Comparison of ENCODE assay signal across 16 cellular contexts in genomic region chr19:48461982-48462655, GRCh38. TPM values are rescaled to one million over a fixed set of nuclear protein-coding genes. Genes with fewer than 3 reads are reported as not detected.
DNase-seq lines count a peak whose midpoint lies in the region; ATAC-seq and TF ChIP-seq lines count a peak whose summit lies in the region.
"Had no signal": no experiment of that assay in that cellular context is flagged by ENCODE, and none has a peak within 500 bp of the region (broad histone marks: within the 10 kb centered on the region; RNA-seq: fewer than 3 reads in every experiment).

No MANE protein-coding gene starts in this region.

- peak overlapping the region; percentile 39 for H3K27ac Mint-ChIP-seq in endodermal cell
- H3K27ac Mint-ChIP-seq in stimulated activated memory B cell treated with anti-CD40 and anti-IgM and Interleukin-4, amounts not matched to agents 10 μg/mL and 1 μg/mL and 100 μg/mL, for 72 hours: no peak overlapping the region
- H3K27ac Mint-ChIP-seq: nephron progenitor cell had no signal

- no peak overlapping the region for H3K4me3 Mint-ChIP-seq in endodermal cell
- H3K4me3 Mint-ChIP-seq in stimulated activated memory B cell treated with anti-CD40 and anti-IgM and Interleukin-4, amounts not matched to agents 10 μg/mL and 1 μg/mL and 100 μg/mL, for 72 hours: no peak overlapping the region
- H3K4me3 Mint-ChIP-seq: nephron progenitor cell had no signal

- peaks cover 16% of the 10 kb centered on the region for H3K27me3 Mint-ChIP-seq in endodermal cell (ENCODE audit: insufficient read depth)
- no peaks in the 10 kb centered on the region for H3K27me3 Mint-ChIP-seq in stimulated activated memory B cell treated with anti-CD40 and anti-IgM and Interleukin-4, amounts not matched to agents 10 μg/mL and 1 μg/mL and 100 μg/mL, for 72 hours

- H3K9ac ChIP-seq in endodermal cell (ENCODE audit: extremely low read depth, low read length, poor library complexity, severe bottlenecking): no peak overlapping the region

- intact Hi-C loops in vagina (cut with DNase I): no loop called here

- H3K4me3 ChIP-seq in endodermal cell (ENCODE audit: low read length): no peak overlapping the region
- H3K4me3 ChIP-seq in vagina: no peak overlapping the region
- H3K4me3 ChIP-seq: body of pancreas, transverse colon had no signal

- in situ Hi-C loops in GM13976 (cut with MboI; ENCODE audit: low sequenced_read_pairs, unreplicated experiment): no loop called here

- DNase-seq in activated T-cell treated with anti-CD3 and anti-CD28 coated beads for 48 hours (ENCODE audit: low read depth) (peak; percentile 24), activated T-cell treated with anti-CD3 and anti-CD28 coated beads for 4 hours (no peak), NAMALWA (ENCODE audit: low spot score) (peak; percentile 45), endodermal cell (peak; percentile 94), GM13976 (ENCODE audit: low spot score) (no peak), HK-2 (ENCODE audit: unreplicated experiment) (no peak), vagina (ENCODE audit: extremely low spot score in 2 of 2) (no peak)
- DNase-seq: body of pancreas, mammary epithelial cell, NCI-H774, nephron progenitor cell, retina, SHP77 treated with DMSO at 0.1 percent for 48 hours, T1000, transverse colon had no signal

- TF ChIP-seq CTCF in endodermal cell (conservative IDR thresholded peaks at IDR 0.05): no peak
- TF ChIP-seq CTCF in GM13976 (IDR thresholded peaks at IDR 0.05; ENCODE audit: borderline replicate concordance, control extremely low read depth, extremely low read depth, insufficient read depth, missing control alignments): no peak
- no peak for TF ChIP-seq CTCF in vagina (IDR thresholded peaks at IDR 0.05)

- WGBS in endodermal cell (ENCODE audit: insufficient coverage in 1 of 2, insufficient read length in 1 of 2), 2 experiments: 94% methylated on average over 52 to 62 of the region's 62 CpGs

- peak; percentile 44 for ATAC-seq in stimulated activated memory B cell treated with anti-CD40 and anti-IgM and Interleukin-4, amounts not matched to agents 10 μg/mL and 1 μg/mL and 100 μg/mL, for 72 hours
- ATAC-seq: body of pancreas had no signal

- H3K36me3 ChIP-seq in endodermal cell (ENCODE audit: control insufficient read depth, insufficient read depth, low read length) (peaks cover 15% of the 10 kb centered on the region), vagina (peaks cover 0 to 10% of the 10 kb centered on the region in 2 donors)
- H3K36me3 ChIP-seq: transverse colon had no signal

- no peaks in the 10 kb centered on the region for H3K9me3 Mint-ChIP-seq in endodermal cell
- H3K9me3 Mint-ChIP-seq in stimulated activated memory B cell treated with anti-CD40 and anti-IgM and Interleukin-4, amounts not matched to agents 10 μg/mL and 1 μg/mL and 100 μg/mL, for 72 hours: no peaks in the 10 kb centered on the region
- H3K9me3 Mint-ChIP-seq: nephron progenitor cell had no signal

- H3K36me3 Mint-ChIP-seq in endodermal cell (ENCODE audit: low read depth): peaks cover 27% of the 10 kb centered on the region
- H3K36me3 Mint-ChIP-seq in stimulated activated memory B cell treated with anti-CD40 and anti-IgM and Interleukin-4, amounts not matched to agents 10 μg/mL and 1 μg/mL and 100 μg/mL, for 72 hours: peaks cover 37% of the 10 kb centered on the region

- no peaks in the 10 kb centered on the region for H3K27me3 ChIP-seq in endodermal cell (ENCODE audit: control insufficient read depth, insufficient read depth, low read length, poor library complexity, severe bottlenecking)
- no peaks in the 10 kb centered on the region for H3K27me3 ChIP-seq in vagina
- H3K27me3 ChIP-seq: body of pancreas, transverse colon had no signal

- H3K4me1 ChIP-seq in endodermal cell (ENCODE audit: control insufficient read depth, insufficient read depth, low read length) (no peaks in the 10 kb centered on the region), vagina (no peaks in the 10 kb centered on the region)
- H3K4me1 ChIP-seq: body of pancreas, transverse colon had no signal

- no peak overlapping the region for H3K27ac ChIP-seq in endodermal cell (ENCODE audit: low read depth, low read length)
- no peak overlapping the region for H3K27ac ChIP-seq in vagina
- H3K27ac ChIP-seq: body of pancreas, transverse colon had no signal

- no peaks in the 10 kb centered on the region for H3K9me3 ChIP-seq in endodermal cell (ENCODE audit: control insufficient read depth, low read length)
- H3K9me3 ChIP-seq in vagina: no peaks in the 10 kb centered on the region
- H3K9me3 ChIP-seq: body of pancreas, transverse colon had no signal

- no peaks in the 10 kb centered on the region for H3K4me1 Mint-ChIP-seq in endodermal cell
- no peaks in the 10 kb centered on the region for H3K4me1 Mint-ChIP-seq in stimulated activated memory B cell treated with anti-CD40 and anti-IgM and Interleukin-4, amounts not matched to agents 10 μg/mL and 1 μg/mL and 100 μg/mL, for 72 hours

- no peak for TF ChIP-seq POLR2A in vagina (IDR thresholded peaks at IDR 0.05)

RNA-seq across cellular contexts. Expression of gene KCNJ14, which starts 6.7 kb away (rescaled TPM):
- total RNA-seq in endodermal cell (1 to 10 TPM in 1 of 2 donors, under 1 TPM in 1; 0.73 to 1.1 TPM), vagina (3.7 TPM)
- polyA plus RNA-seq in endodermal cell (2013, experiment 1 of 2): 0.43 TPM
- 0.62 TPM for polyA plus RNA-seq in endodermal cell (2013, experiment 2 of 2)

RNA-seq across cellular contexts. Expression of gene CYTH2, which starts 7.0 kb away (rescaled TPM):
- total RNA-seq in endodermal cell: 100 to 1,000 TPM; 106 to 133 TPM
- polyA plus RNA-seq in endodermal cell (2013, experiment 1 of 2): 133 TPM
- 112 TPM for polyA plus RNA-seq in endodermal cell (2013, experiment 2 of 2)
- 87.2 TPM for total RNA-seq in vagina

RNA-seq across cellular contexts. Expression of gene GRWD1, which starts 16.3 kb away (rescaled TPM):
- total RNA-seq in endodermal cell (10 to 100 TPM; 36.6 to 39.2 TPM), vagina (20.4 TPM)
- polyA plus RNA-seq in endodermal cell (2013, experiment 1 of 2): 15.0 TPM
- polyA plus RNA-seq in endodermal cell (2013, experiment 2 of 2): 15.6 TPM

RNA-seq across cellular contexts. Expression of gene LMTK3, which starts 49.5 kb away (rescaled TPM):
- 10 to 100 TPM; 11.1 to 14.5 TPM for total RNA-seq in endodermal cell
- 9.3 TPM for polyA plus RNA-seq in endodermal cell (2013, experiment 1 of 2)
- polyA plus RNA-seq in endodermal cell (2013, experiment 2 of 2): 7.6 TPM
- 1.7 TPM for total RNA-seq in vagina

Comparison
In these comparisons a context has a peak if more than half of its experiments do, and no peak if none do; other contexts are left out.
1. DNase-seq: peak in activated T-cell treated with anti-CD3 and anti-CD28 coated beads for 48 hours (single experiment), NAMALWA (single experiment) and endodermal cell (single experiment); none in activated T-cell treated with anti-CD3 and anti-CD28 coated beads for 4 hours (single experiment), GM13976 (single experiment), HK-2 (single experiment) and vagina (0 of 2).